Comparison of ENCODE assay signal across 9 cellular contexts in the genomic region with DNA sequence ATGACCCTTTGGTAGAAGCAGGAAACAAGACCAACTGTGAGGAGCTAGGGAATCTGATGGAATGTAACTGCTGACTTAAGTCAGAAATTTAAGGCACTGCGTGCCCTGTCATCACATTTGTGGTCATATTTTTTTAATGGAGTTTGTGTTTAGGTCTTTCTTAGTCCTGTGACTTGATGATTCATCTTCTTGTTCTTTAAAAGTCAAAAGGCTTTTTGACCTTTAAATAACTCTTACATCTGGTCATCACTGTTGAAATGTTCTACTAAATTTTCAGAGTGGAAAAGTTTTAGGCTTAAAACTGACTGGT. TPM values are rescaled to one million over a fixed set of nuclear protein-coding genes. Genes with fewer than 3 reads are reported as not detected.
DNase-seq lines count a peak whose midpoint lies in the region; ATAC-seq and TF ChIP-seq lines count a peak whose summit lies in the region.
"Had no signal": no experiment of that assay in that cellular context is flagged by ENCODE, and none has a peak within 500 bp of the region (broad histone marks: within the 10 kb centered on the region; RNA-seq: fewer than 3 reads in every experiment).

No MANE protein-coding gene starts in this region.

- H3K4me3 ChIP-seq in HFF-Myc (replicated peaks; ENCODE audit: low read depth, low read length) (no peak overlapping the region), right atrium auricular region (no peak overlapping the region)

- peaks cover 38% of the 10 kb centered on the region for H3K36me3 ChIP-seq in right atrium auricular region

- POLR2A ChIA-PET in naive thymus-derived CD8-positive, alpha-beta T cell (lab: Charles Lee), result interaction anchor here (0.7 kb wide), 1 partner anchor 82 kb away, joined by 3 read pairs; no protein-coding TSS in a partner anchor

- H3K9me3 ChIP-seq in right atrium auricular region, result no peaks in the 10 kb centered on the region

- peak overlapping the region; percentile 24 for H3K4me3 Mint-ChIP-seq in activated naive CD8-positive, alpha-beta T cell
- H3K4me3 Mint-ChIP-seq in stimulated activated naive B cell treated with anti-CD40 and anti-IgM and Interleukin-4, amounts not matched to agents 10 μg/mL and 1 μg/mL and 100 μg/mL, for 72 hours, result peak overlapping the region; percentile 46 to 62
- no peak overlapping the region for H3K4me3 Mint-ChIP-seq in naive thymus-derived CD8-positive, alpha-beta T cell

- no peaks in the 10 kb centered on the region for H3K27me3 ChIP-seq in right atrium auricular region

- TF ChIP-seq CTCF in HFF-Myc (IDR thresholded peaks at IDR 0.05; ENCODE audit: low read depth, low read length, missing control alignments) (no peak), right atrium auricular region (IDR thresholded peaks at IDR 0.05) (no peak)

- H3K4me1 ChIP-seq in right atrium auricular region, result peaks cover 0 to 7% of the 10 kb centered on the region in 2 donors

- peaks cover 22% of the 10 kb centered on the region for H3K4me1 Mint-ChIP-seq in activated naive CD8-positive, alpha-beta T cell (ENCODE audit: low read depth)
- H3K4me1 Mint-ChIP-seq in stimulated activated naive B cell treated with anti-CD40 and anti-IgM and Interleukin-4, amounts not matched to agents 10 μg/mL and 1 μg/mL and 100 μg/mL, for 72 hours, result peaks cover 23 to 44% of the 10 kb centered on the region in 2 donors
- peaks cover 4 to 18% (median 10%) of the 10 kb centered on the region in 4 donors for H3K4me1 Mint-ChIP-seq in naive thymus-derived CD8-positive, alpha-beta T cell

- no peaks in the 10 kb centered on the region for H3K9me3 Mint-ChIP-seq in activated naive CD8-positive, alpha-beta T cell (ENCODE audit: low read depth)
- H3K9me3 Mint-ChIP-seq in stimulated activated naive B cell treated with anti-CD40 and anti-IgM and Interleukin-4, amounts not matched to agents 10 μg/mL and 1 μg/mL and 100 μg/mL, for 72 hours, result no peaks in the 10 kb centered on the region
- H3K9me3 Mint-ChIP-seq in naive thymus-derived CD8-positive, alpha-beta T cell, result no peaks in the 10 kb centered on the region

- peak overlapping the region; percentile 76 for H3K27ac Mint-ChIP-seq in activated naive CD8-positive, alpha-beta T cell
- H3K27ac Mint-ChIP-seq in stimulated activated naive B cell treated with anti-CD40 and anti-IgM and Interleukin-4, amounts not matched to agents 10 μg/mL and 1 μg/mL and 100 μg/mL, for 72 hours, result peak overlapping the region; percentile 94
- peak overlapping the region in 2 of 10 donors; percentile 19 to 36 for H3K27ac Mint-ChIP-seq in naive thymus-derived CD8-positive, alpha-beta T cell

- peak; percentile 95 for DNase-seq in HFF-Myc (ENCODE audit: extremely low read depth, low read depth)
- DNase-seq in right atrium auricular region (ENCODE audit: low spot score), result no peak
- no peak for DNase-seq in stimulated activated naive B cell treated with anti-CD40 and anti-IgM and Interleukin-4, amounts not matched to agents 10 μg/mL and 1 μg/mL and 100 μg/mL, for 72 hours
- no peak for DNase-seq in activated effector memory CD4-positive, alpha-beta T cell treated with Interleukin-2 at 50 U/mL for 16 hours
- DNase-seq in NCI-H510A (lab: John Stamatoyannopoulos, UW), result no peak
- DNase-seq in naive thymus-derived CD8-positive, alpha-beta T cell, result no peak
- DNase-seq: NCI-H1092 treated with DMSO at 0.1 percent for 48 hours had no signal

- H3K36me3 Mint-ChIP-seq in activated naive CD8-positive, alpha-beta T cell, result peaks cover 5% of the 10 kb centered on the region
- peaks cover 30 to 66% of the 10 kb centered on the region in 2 donors for H3K36me3 Mint-ChIP-seq in stimulated activated naive B cell treated with anti-CD40 and anti-IgM and Interleukin-4, amounts not matched to agents 10 μg/mL and 1 μg/mL and 100 μg/mL, for 72 hours
- peaks cover 6 to 69% (median 8%) of the 10 kb centered on the region in 3 donors for H3K36me3 Mint-ChIP-seq in naive thymus-derived CD8-positive, alpha-beta T cell

- ATAC-seq in stimulated activated naive B cell treated with anti-CD40 and anti-IgM and Interleukin-4, amounts not matched to agents 10 μg/mL and 1 μg/mL and 100 μg/mL, for 72 hours (replicated peaks), result peak; percentile 62 to 74
- no peak for ATAC-seq in GM21360 (IDR thresholded peaks at IDR 0.05; ENCODE audit: unreplicated experiment)
- no peak for ATAC-seq in naive thymus-derived CD8-positive, alpha-beta T cell

- H3K27me3 Mint-ChIP-seq in activated naive CD8-positive, alpha-beta T cell, result no peaks in the 10 kb centered on the region
- H3K27me3 Mint-ChIP-seq in stimulated activated naive B cell treated with anti-CD40 and anti-IgM and Interleukin-4, amounts not matched to agents 10 μg/mL and 1 μg/mL and 100 μg/mL, for 72 hours, result no peaks in the 10 kb centered on the region
- no peaks in the 10 kb centered on the region for H3K27me3 Mint-ChIP-seq in naive thymus-derived CD8-positive, alpha-beta T cell

- peak overlapping the region; percentile 43 to 55 for H3K27ac ChIP-seq in right atrium auricular region

RNA-seq across cellular contexts. Expression of a gene that starts 36.4 kb away (rescaled TPM):
- 1 to 10 TPM; 2.0 to 2.9 TPM for total RNA-seq in right atrium auricular region
- 1 to 10 TPM; 1.7 to 2.0 TPM for total RNA-seq in naive thymus-derived CD8-positive, alpha-beta T cell
- polyA plus RNA-seq in naive thymus-derived CD8-positive, alpha-beta T cell, result 1 to 10 TPM in 2 of 3 donors, under 1 TPM in 1; 0.78 to 2.6 (median 2.2) TPM

RNA-seq across cellular contexts. Expression of a gene that starts 37.1 kb away (rescaled TPM):
- total RNA-seq in right atrium auricular region, result 1 to 10 TPM; 2.8 to 7.3 TPM
- not detected for total RNA-seq in naive thymus-derived CD8-positive, alpha-beta T cell
- under 1 TPM in 2 of 3 donors, not detected in 1; 0.08 to 0.15 TPM for polyA plus RNA-seq in naive thymus-derived CD8-positive, alpha-beta T cell

Comparison
In these comparisons a context has a peak if more than half of its experiments do, and no peak if none do; other contexts are left out.
1. H3K4me3 Mint-ChIP-seq: peak in activated naive CD8-positive, alpha-beta T cell (single experiment) and stimulated activated naive B cell treated with anti-CD40 and anti-IgM and Interleukin-4, amounts not matched to agents 10 μg/mL and 1 μg/mL and 100 μg/mL, for 72 hours (2 of 2); none in naive thymus-derived CD8-positive, alpha-beta T cell (0 of 10).
2. ATAC-seq: peak in stimulated activated naive B cell treated with anti-CD40 and anti-IgM and Interleukin-4, amounts not matched to agents 10 μg/mL and 1 μg/mL and 100 μg/mL, for 72 hours (2 of 2); none in GM21360 (single experiment) and naive thymus-derived CD8-positive, alpha-beta T cell (0 of 2).